8 cellular contexts compared by ENCODE assay signal in the genomic region with DNA sequence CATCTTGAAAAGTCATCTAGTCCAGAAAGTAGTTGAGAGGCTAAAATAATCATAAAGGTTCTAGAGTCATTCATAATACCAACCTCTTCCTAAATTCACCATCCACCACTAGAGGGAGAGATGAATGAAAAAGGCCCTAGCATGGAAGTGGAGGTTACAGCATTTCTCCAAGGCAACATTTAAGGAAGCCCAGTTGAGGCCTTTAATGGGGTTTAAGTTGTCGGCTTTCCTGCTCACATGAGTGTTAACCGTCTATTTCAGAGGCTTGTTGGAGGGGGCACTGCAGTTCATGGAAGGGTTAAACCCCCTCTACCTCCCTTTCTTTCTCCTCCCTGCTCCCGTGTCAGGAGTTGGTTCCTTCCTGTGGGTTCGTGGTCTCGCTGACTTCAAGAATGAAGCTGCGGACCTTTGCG. TPM values are rescaled to one million over a fixed set of nuclear protein-coding genes. Genes with fewer than 3 reads are reported as not detected.
DNase-seq lines count a peak whose midpoint lies in the region; ATAC-seq and TF ChIP-seq lines count a peak whose summit lies in the region.

No MANE protein-coding gene starts in this region.

- peak overlapping the region; percentile 74 for H3K4me3 Mint-ChIP-seq in natural killer cell
- no peak overlapping the region for H3K4me3 Mint-ChIP-seq in natural killer cell treated with Interleukin-12 subunit alpha and Interleukin-12 subunit beta and Interleukin-15 and Interleukin-18, amount 100 ng/mL, for 72 hours

- ATAC-seq in natural killer cell (no peak), HG03571 (IDR thresholded peaks at IDR 0.05; ENCODE audit: unreplicated experiment) (no peak)
- ATAC-seq in natural killer cell treated with Interleukin-12 subunit alpha and Interleukin-12 subunit beta and Interleukin-15 and Interleukin-18, amount 100 ng/mL, for 72 hours: no peak

- peaks cover 12 to 16% of the 10 kb centered on the region in 2 donors for H3K27me3 Mint-ChIP-seq in natural killer cell (ENCODE audit: low read depth in 2 of 2)
- peaks cover 12 to 26% of the 10 kb centered on the region in 2 donors for H3K27me3 Mint-ChIP-seq in natural killer cell treated with Interleukin-12 subunit alpha and Interleukin-12 subunit beta and Interleukin-15 and Interleukin-18, amount 100 ng/mL, for 72 hours

- no peaks in the 10 kb centered on the region for H3K36me3 Mint-ChIP-seq in natural killer cell
- no peaks in the 10 kb centered on the region for H3K36me3 Mint-ChIP-seq in natural killer cell treated with Interleukin-12 subunit alpha and Interleukin-12 subunit beta and Interleukin-15 and Interleukin-18, amount 100 ng/mL, for 72 hours

- TF ChIP-seq CTCF in natural killer cell (IDR thresholded peaks at IDR 0.05): peak; percentile 70

- H3K9me3 Mint-ChIP-seq in natural killer cell: no peaks in the 10 kb centered on the region
- no peaks in the 10 kb centered on the region for H3K9me3 Mint-ChIP-seq in natural killer cell treated with Interleukin-12 subunit alpha and Interleukin-12 subunit beta and Interleukin-15 and Interleukin-18, amount 100 ng/mL, for 72 hours

- DNase-seq in natural killer cell (no peak), NOMO-1 treated with dmso at 0.1 percent for 144 hours (lab: John Stamatoyannopoulos, UW; ENCODE audit: unreplicated experiment) (peak; percentile 49), midbrain (lab: John Stamatoyannopoulos, UW) (peak; percentile 21), posterior vena cava (ENCODE audit: low spot score) (no peak)
- no peak for DNase-seq in natural killer cell treated with Interleukin-12 subunit alpha and Interleukin-12 subunit beta and Interleukin-15 and Interleukin-18, amount 100 ng/mL, for 72 hours (ENCODE audit: low spot score)
- peak; percentile 46 for DNase-seq in central memory CD4-positive, alpha-beta T cell
- DNase-seq in stimulated activated CD4-positive, alpha-beta T cell treated with anti-CD3 and anti-CD28 coated beads, Interleukin-2, amount 100 ng/mL, for 24 hours: no peak

- H3K4me1 Mint-ChIP-seq in natural killer cell: peaks cover 26 to 30% of the 10 kb centered on the region in 2 donors
- peaks cover 26 to 28% of the 10 kb centered on the region in 2 donors for H3K4me1 Mint-ChIP-seq in natural killer cell treated with Interleukin-12 subunit alpha and Interleukin-12 subunit beta and Interleukin-15 and Interleukin-18, amount 100 ng/mL, for 72 hours (ENCODE audit: low read depth in 2 of 2)

- intact Hi-C loops in natural killer cell (cut with micrococcal nuclease) (loop anchor here (5.0 to 10.0 kb wide), 3 partner anchors 228 to 1615 kb away; a partner anchor contains a TSS), posterior vena cava (cut with DNase I) (loop anchor here (2.0 to 10.0 kb wide), 5 partner anchors 73 to 545 kb away; no protein-coding TSS in a partner anchor)

- H3K27ac Mint-ChIP-seq in natural killer cell: peak overlapping the region; percentile 54 to 73
- peak overlapping the region in 1 of 2 donors; percentile 81 for H3K27ac Mint-ChIP-seq in natural killer cell treated with Interleukin-12 subunit alpha and Interleukin-12 subunit beta and Interleukin-15 and Interleukin-18, amount 100 ng/mL, for 72 hours

RNA-seq across cellular contexts. Expression of a gene that starts 3.8 kb away (rescaled TPM):
- total RNA-seq in natural killer cell (10 to 100 TPM; 48.5 to 73.5 (median 68.8) TPM), posterior vena cava (10 to 100 TPM; 26.6 to 27.7 TPM)
- total RNA-seq in natural killer cell treated with Interleukin-12 subunit alpha and Interleukin-12 subunit beta and Interleukin-15 and Interleukin-18, amount 100 ng/mL, for 72 hours: 10 to 100 TPM; 10.4 to 12.5 TPM

Comparison
In these comparisons a context has a peak if more than half of its experiments do, and no peak if none do; other contexts are left out.
1. DNase-seq: peak in NOMO-1 treated with dmso at 0.1 percent for 144 hours (single experiment), central memory CD4-positive, alpha-beta T cell (single experiment) and midbrain (single experiment); none in natural killer cell (single experiment), natural killer cell treated with Interleukin-12 subunit alpha and Interleukin-12 subunit beta and Interleukin-15 and Interleukin-18, amount 100 ng/mL, for 72 hours (single experiment), posterior vena cava (single experiment) and stimulated activated CD4-positive, alpha-beta T cell treated with anti-CD3 and anti-CD28 coated beads, Interleukin-2, amount 100 ng/mL, for 24 hours (0 of 2).